Comparison of ENCODE assay signal across 1 cellular context in genomic region chr10:71267508-71268240, GRCh38.
TF ChIP-seq lines count a peak whose summit lies in the region.

No MANE protein-coding gene starts in this region.

TF ChIP-seq in K562, 482 proteins besides CTCF, POLR2A, EP300 and RAD21:
- TF ChIP-seq ZNF764 (CRISPR knock-in tag; IDR thresholded peaks at IDR 0.05; ENCODE audit: low read depth) = no peak
- no peak for TF ChIP-seq EHMT2 (IDR thresholded peaks at IDR 0.05)
- no peak for TF ChIP-seq SMARCA5 (IDR thresholded peaks at IDR 0.05)
- no peak for TF ChIP-seq RAD51 (IDR thresholded peaks at IDR 0.05; ENCODE audit: borderline replicate concordance, low read depth)
- TF ChIP-seq HDAC2 (IDR thresholded peaks at IDR 0.05) = no peak
- no peak for TF ChIP-seq TRIM24 (IDR thresholded peaks at IDR 0.05)
- peak; percentile 92 for TF ChIP-seq ZNF24 (IDR thresholded peaks at IDR 0.05)
- no peak for TF ChIP-seq ZNF263 (CRISPR knock-in tag; IDR thresholded peaks at IDR 0.05; ENCODE audit: borderline replicate concordance)
- TF ChIP-seq ELF4 (CRISPR knock-in tag; IDR thresholded peaks at IDR 0.05) = no peak
- no peak for TF ChIP-seq CREB1 (IDR thresholded peaks at IDR 0.05)
- no peak for TF ChIP-seq CREB1 (CRISPR knock-in tag; IDR thresholded peaks at IDR 0.05)
- no peak for TF ChIP-seq E2F1 (CRISPR knock-in tag; IDR thresholded peaks at IDR 0.05)
- TF ChIP-seq MEF2A (IDR thresholded peaks at IDR 0.05; ENCODE audit: control insufficient read depth, low read depth, low read length) = no peak
- no peak for TF ChIP-seq MYNN (IDR thresholded peaks at IDR 0.05)
- TF ChIP-seq MYNN (CRISPR knock-in tag; IDR thresholded peaks at IDR 0.05) = no peak
- no peak for TF ChIP-seq NELFE (IDR thresholded peaks at IDR 0.05; ENCODE audit: insufficient read depth, insufficient read length)
- no peak for TF ChIP-seq ILF3 (IDR thresholded peaks at IDR 0.05; ENCODE audit: borderline replicate concordance)
- no peak for TF ChIP-seq HBP1 (CRISPR knock-in tag; IDR thresholded peaks at IDR 0.05)
- TF ChIP-seq, protein P1, sequence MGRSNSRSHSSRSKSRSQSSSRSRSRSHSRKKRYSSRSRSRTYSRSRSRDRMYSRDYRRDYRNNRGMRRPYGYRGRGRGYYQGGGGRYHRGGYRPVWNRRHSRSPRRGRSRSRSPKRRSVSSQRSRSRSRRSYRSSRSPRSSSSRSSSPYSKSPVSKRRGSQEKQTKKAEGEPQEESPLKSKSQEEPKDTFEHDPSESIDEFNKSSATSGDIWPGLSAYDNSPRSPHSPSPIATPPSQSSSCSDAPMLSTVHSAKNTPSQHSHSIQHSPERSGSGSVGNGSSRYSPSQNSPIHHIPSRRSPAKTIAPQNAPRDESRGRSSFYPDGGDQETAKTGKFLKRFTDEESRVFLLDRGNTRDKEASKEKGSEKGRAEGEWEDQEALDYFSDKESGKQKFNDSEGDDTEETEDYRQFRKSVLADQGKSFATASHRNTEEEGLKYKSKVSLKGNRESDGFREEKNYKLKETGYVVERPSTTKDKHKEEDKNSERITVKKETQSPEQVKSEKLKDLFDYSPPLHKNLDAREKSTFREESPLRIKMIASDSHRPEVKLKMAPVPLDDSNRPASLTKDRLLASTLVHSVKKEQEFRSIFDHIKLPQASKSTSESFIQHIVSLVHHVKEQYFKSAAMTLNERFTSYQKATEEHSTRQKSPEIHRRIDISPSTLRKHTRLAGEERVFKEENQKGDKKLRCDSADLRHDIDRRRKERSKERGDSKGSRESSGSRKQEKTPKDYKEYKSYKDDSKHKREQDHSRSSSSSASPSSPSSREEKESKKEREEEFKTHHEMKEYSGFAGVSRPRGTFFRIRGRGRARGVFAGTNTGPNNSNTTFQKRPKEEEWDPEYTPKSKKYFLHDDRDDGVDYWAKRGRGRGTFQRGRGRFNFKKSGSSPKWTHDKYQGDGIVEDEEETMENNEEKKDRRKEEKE (IDR thresholded peaks at IDR 0.05; ENCODE audit: borderline replicate concordance in 1 of 2, control insufficient read depth in 1 of 2, low read depth in 2 of 2, low read length in 1 of 2) = no peak
- TF ChIP-seq MTA1 (IDR thresholded peaks at IDR 0.05; ENCODE audit: borderline replicate concordance) = no peak
- no peak for TF ChIP-seq FOXA1 (IDR thresholded peaks at IDR 0.05; ENCODE audit: borderline replicate concordance)
- TF ChIP-seq, protein P2, sequence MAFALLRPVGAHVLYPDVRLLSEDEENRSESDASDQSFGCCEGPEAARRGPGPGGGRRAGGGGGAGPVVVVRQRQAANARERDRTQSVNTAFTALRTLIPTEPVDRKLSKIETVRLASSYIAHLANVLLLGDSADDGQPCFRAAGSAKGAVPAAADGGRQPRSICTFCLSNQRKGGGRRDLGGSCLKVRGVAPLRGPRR (CRISPR knock-in tag; IDR thresholded peaks at IDR 0.05) = no peak
- TF ChIP-seq ELF1 (tag; IDR thresholded peaks at IDR 0.05) = no peak
- TF ChIP-seq ASH1L (IDR thresholded peaks at IDR 0.05; ENCODE audit: borderline replicate concordance, low read depth, partially characterized antibody) = no peak
- TF ChIP-seq, protein P3, sequence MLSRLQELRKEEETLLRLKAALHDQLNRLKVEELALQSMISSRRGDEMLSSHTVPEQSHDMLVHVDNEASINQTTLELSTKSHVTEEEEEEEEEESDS (CRISPR knock-in tag; IDR thresholded peaks at IDR 0.05) = no peak
- TF ChIP-seq, protein P4, sequence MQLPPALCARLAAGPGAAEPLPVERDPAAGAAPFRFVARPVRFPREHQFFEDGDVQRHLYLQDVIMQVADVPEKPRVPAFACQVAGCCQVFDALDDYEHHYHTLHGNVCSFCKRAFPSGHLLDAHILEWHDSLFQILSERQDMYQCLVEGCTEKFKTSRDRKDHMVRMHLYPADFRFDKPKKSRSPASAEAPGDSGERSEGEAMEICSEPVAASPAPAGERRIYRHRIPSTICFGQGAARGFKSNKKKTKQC (CRISPR knock-in tag; IDR thresholded peaks at IDR 0.05) = no peak
- no peak for TF ChIP-seq ZNF445 (CRISPR knock-in tag; IDR thresholded peaks at IDR 0.05; ENCODE audit: low read depth)
- TF ChIP-seq E2F4 (CRISPR knock-in tag; IDR thresholded peaks at IDR 0.05; ENCODE audit: low read depth) = no peak
- TF ChIP-seq MAFK (IDR thresholded peaks at IDR 0.05; ENCODE audit: low read length) = no peak
- no peak for TF ChIP-seq RNF219 (CRISPR knock-in tag; IDR thresholded peaks at IDR 0.05)
- no peak for TF ChIP-seq POLR2H (tag; IDR thresholded peaks at IDR 0.05; ENCODE audit: low read depth)
- TF ChIP-seq RBFOX2 (IDR thresholded peaks at IDR 0.05; ENCODE audit: low read depth, low read length) = peak; percentile 42; the same call in 1 of the 2 replicates
- TF ChIP-seq SRSF3 (IDR thresholded peaks at IDR 0.05; ENCODE audit: insufficient read depth, low read length) = 0 out of 2 replicates have a peak, but pooled peaks have one; percentile 42
- TF ChIP-seq ZNF589 (CRISPR knock-in tag; IDR thresholded peaks at IDR 0.05; ENCODE audit: low read depth) = no peak; the same call in 1 of the 2 replicates
- TF ChIP-seq ZKSCAN8 (CRISPR knock-in tag; IDR thresholded peaks at IDR 0.05) = no peak
- 0 out of 2 replicates have a peak, but pooled peaks have one; percentile 11 for TF ChIP-seq ZC3H4 (CRISPR knock-in tag; IDR thresholded peaks at IDR 0.05; ENCODE audit: borderline replicate concordance)
- TF ChIP-seq ZNF311 (CRISPR knock-in tag; IDR thresholded peaks at IDR 0.05) = no peak
- TF ChIP-seq ZNF449 (CRISPR knock-in tag; IDR thresholded peaks at IDR 0.05) = no peak
- TF ChIP-seq, protein P5, sequence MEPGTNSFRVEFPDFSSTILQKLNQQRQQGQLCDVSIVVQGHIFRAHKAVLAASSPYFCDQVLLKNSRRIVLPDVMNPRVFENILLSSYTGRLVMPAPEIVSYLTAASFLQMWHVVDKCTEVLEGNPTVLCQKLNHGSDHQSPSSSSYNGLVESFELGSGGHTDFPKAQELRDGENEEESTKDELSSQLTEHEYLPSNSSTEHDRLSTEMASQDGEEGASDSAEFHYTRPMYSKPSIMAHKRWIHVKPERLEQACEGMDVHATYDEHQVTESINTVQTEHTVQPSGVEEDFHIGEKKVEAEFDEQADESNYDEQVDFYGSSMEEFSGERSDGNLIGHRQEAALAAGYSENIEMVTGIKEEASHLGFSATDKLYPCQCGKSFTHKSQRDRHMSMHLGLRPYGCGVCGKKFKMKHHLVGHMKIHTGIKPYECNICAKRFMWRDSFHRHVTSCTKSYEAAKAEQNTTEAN (CRISPR knock-in tag; IDR thresholded peaks at IDR 0.05) = no peak
- TF ChIP-seq, protein P6, sequence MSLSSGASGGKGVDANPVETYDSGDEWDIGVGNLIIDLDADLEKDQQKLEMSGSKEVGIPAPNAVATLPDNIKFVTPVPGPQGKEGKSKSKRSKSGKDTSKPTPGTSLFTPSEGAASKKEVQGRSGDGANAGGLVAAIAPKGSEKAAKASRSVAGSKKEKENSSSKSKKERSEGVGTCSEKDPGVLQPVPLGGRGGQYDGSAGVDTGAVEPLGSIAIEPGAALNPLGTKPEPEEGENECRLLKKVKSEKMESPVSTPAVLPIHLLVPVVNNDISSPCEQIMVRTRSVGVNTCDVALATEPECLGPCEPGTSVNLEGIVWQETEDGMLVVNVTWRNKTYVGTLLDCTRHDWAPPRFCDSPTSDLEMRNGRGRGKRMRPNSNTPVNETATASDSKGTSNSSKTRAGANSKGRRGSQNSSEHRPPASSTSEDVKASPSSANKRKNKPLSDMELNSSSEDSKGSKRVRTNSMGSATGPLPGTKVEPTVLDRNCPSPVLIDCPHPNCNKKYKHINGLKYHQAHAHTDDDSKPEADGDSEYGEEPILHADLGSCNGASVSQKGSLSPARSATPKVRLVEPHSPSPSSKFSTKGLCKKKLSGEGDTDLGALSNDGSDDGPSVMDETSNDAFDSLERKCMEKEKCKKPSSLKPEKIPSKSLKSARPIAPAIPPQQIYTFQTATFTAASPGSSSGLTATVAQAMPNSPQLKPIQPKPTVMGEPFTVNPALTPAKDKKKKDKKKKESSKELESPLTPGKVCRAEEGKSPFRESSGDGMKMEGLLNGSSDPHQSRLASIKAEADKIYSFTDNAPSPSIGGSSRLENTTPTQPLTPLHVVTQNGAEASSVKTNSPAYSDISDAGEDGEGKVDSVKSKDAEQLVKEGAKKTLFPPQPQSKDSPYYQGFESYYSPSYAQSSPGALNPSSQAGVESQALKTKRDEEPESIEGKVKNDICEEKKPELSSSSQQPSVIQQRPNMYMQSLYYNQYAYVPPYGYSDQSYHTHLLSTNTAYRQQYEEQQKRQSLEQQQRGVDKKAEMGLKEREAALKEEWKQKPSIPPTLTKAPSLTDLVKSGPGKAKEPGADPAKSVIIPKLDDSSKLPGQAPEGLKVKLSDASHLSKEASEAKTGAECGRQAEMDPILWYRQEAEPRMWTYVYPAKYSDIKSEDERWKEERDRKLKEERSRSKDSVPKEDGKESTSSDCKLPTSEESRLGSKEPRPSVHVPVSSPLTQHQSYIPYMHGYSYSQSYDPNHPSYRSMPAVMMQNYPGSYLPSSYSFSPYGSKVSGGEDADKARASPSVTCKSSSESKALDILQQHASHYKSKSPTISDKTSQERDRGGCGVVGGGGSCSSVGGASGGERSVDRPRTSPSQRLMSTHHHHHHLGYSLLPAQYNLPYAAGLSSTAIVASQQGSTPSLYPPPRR (CRISPR knock-in tag; IDR thresholded peaks at IDR 0.05; ENCODE audit: borderline replicate concordance) = no peak
- 0 out of 2 replicates have a peak, but pooled peaks have one; percentile 15 for TF ChIP-seq ZNF197 (CRISPR knock-in tag; IDR thresholded peaks at IDR 0.05; ENCODE audit: low read depth)
- TF ChIP-seq SRF (CRISPR knock-in tag; IDR thresholded peaks at IDR 0.05) = 0 out of 4 replicates have a peak, but pooled peaks of 1 of the 2 experiments have one; percentile 14
TF ChIP-seq in K562: peak in this region for 6.
